Comparison of ENCODE assay signal across 7 cellular contexts in genomic region chr6:31559606-31559957, GRCh38. TPM values are rescaled to one million over a fixed set of nuclear protein-coding genes. Genes with fewer than 3 reads are reported as not detected.
DNase-seq lines count a peak whose midpoint lies in the region; ATAC-seq and TF ChIP-seq lines count a peak whose summit lies in the region.

No MANE protein-coding gene starts in this region.

- H3K9me3 ChIP-seq in Karpas-422 (ENCODE audit: low read length), result no peaks in the 10 kb centered on the region
- H3K9me3 ChIP-seq in effector memory CD4-positive, alpha-beta T cell (ENCODE audit: control insufficient read depth, low read length), result no peaks in the 10 kb centered on the region
- no peaks in the 10 kb centered on the region for H3K9me3 ChIP-seq in skeletal muscle tissue (ENCODE audit: control insufficient read depth in 3 of 3, low read length in 3 of 3)

- H3K4me1 ChIP-seq in Karpas-422 (ENCODE audit: low read length) (peaks cover 89% of the 10 kb centered on the region), skeletal muscle tissue (ENCODE audit: control insufficient read depth in 3 of 3, insufficient read depth in 3 of 3, low read length in 3 of 3) (peaks cover 27 to 42% (median 37%) of the 10 kb centered on the region in 3 donors)
- peaks cover 53% of the 10 kb centered on the region for H3K4me1 ChIP-seq in effector memory CD4-positive, alpha-beta T cell (ENCODE audit: control insufficient read depth, insufficient read depth, low read length, poor library complexity, severe bottlenecking)

- H3K79me2 ChIP-seq in Karpas-422 (ENCODE audit: low read length), result peaks cover 11% of the 10 kb centered on the region; the same call in 1 of the 2 replicates

- H3K4me3 ChIP-seq in Karpas-422 (ENCODE audit: low read length) (peak overlapping the region; percentile 64), skeletal muscle tissue (ENCODE audit: low read length in 3 of 3) (peak overlapping the region in 2 of 3 donors; percentile 29 to 32), lower leg skin (ENCODE audit: low read depth, poor library complexity, severe bottlenecking) (no peak overlapping the region)
- H3K4me3 ChIP-seq in effector memory CD4-positive, alpha-beta T cell (ENCODE audit: insufficient read depth, low read depth, low read length, poor library complexity, severe bottlenecking), result peak overlapping the region; percentile 38

- no peaks in the 10 kb centered on the region for H4K20me1 ChIP-seq in Karpas-422 (ENCODE audit: insufficient read depth, low read depth, low read length)

- H3K36me3 ChIP-seq in Karpas-422 (ENCODE audit: insufficient read depth, low read length) (no peaks in the 10 kb centered on the region), skeletal muscle tissue (ENCODE audit: control insufficient read depth in 3 of 3, insufficient read depth in 3 of 3, low read length in 3 of 3) (peaks cover 21 to 28% (median 24%) of the 10 kb centered on the region in 3 donors)
- H3K36me3 ChIP-seq in effector memory CD4-positive, alpha-beta T cell (ENCODE audit: control insufficient read depth, insufficient read depth, low read length), result no peaks in the 10 kb centered on the region

- peak overlapping the region; percentile 99 for H3K27ac ChIP-seq in Karpas-422 (ENCODE audit: low read length)
- peak overlapping the region; percentile 77 for H3K27ac ChIP-seq in effector memory CD4-positive, alpha-beta T cell (ENCODE audit: insufficient read depth, low read length, poor library complexity, severe bottlenecking)
- peak overlapping the region; percentile 69 for H3K27ac ChIP-seq in skeletal muscle tissue (ENCODE audit: low read depth, low read length)

- peak overlapping the region; percentile 83 for H3K4me2 ChIP-seq in Karpas-422 (ENCODE audit: low read depth, low read length, poor library complexity, severe bottlenecking)

- H3K27me3 ChIP-seq in Karpas-422 (ENCODE audit: low read length) (no peaks in the 10 kb centered on the region), skeletal muscle tissue (ENCODE audit: control insufficient read depth in 3 of 3, insufficient read depth in 3 of 3, low read length in 3 of 3) (no peaks in the 10 kb centered on the region)
- no peaks in the 10 kb centered on the region for H3K27me3 ChIP-seq in effector memory CD4-positive, alpha-beta T cell (replicated peaks; ENCODE audit: control insufficient read depth, insufficient read depth, low read length, poor library complexity, severe bottlenecking)

- ATAC-seq in GM18907 (IDR thresholded peaks at IDR 0.05; ENCODE audit: unreplicated experiment) (peak; percentile 1), GM18502 (IDR thresholded peaks at IDR 0.05; ENCODE audit: poor library complexity, unreplicated experiment) (no peak)

- intact Hi-C loops in lower leg skin (cut with DNase I; ENCODE audit: low total_unique reads), result no loop called here

- no peaks in the 10 kb centered on the region for H3K9me2 ChIP-seq in Karpas-422 (replicated peaks; ENCODE audit: insufficient read depth, low read length)

- DNase-seq in Karpas-422 (no peak), lower leg skin (ENCODE audit: low spot score in 2 of 2) (no peak)
- DNase-seq in effector memory CD4-positive, alpha-beta T cell, result no peak
- DNase-seq in activated effector memory CD4-positive, alpha-beta T cell treated with Interleukin-2 at 50 U/mL for 16 hours, result no peak

- WGBS in lower leg skin, 2 donors, result 67 to 69% methylated on average over 4 of the region's 4 CpGs

- TF ChIP-seq POLR2A in lower leg skin (IDR thresholded peaks at IDR 0.05), result no peak

- TF ChIP-seq CTCF in lower leg skin (IDR thresholded peaks at IDR 0.05), result no peak

- H3K9ac ChIP-seq in Karpas-422 (ENCODE audit: low read length), result peak overlapping the region; percentile 93
- H3K9ac ChIP-seq in skeletal muscle tissue (ENCODE audit: low read depth in 1 of 3, low read length in 3 of 3), result peak overlapping the region in 1 of 3 donors; percentile 62

- no peak overlapping the region for H2AFZ ChIP-seq in Karpas-422 (ENCODE audit: low read length)

RNA-seq across cellular contexts. Expression of gene NFKBIL1, which starts 12.2 kb away (rescaled TPM):
- total RNA-seq in Karpas-422 (2014; rRNA removed; shearing (Covaris generic); ENCODE audit: low replicate concordance), result 21.8 and 46.1 TPM in 2 replicates
- 20.4 TPM for total RNA-seq in skeletal muscle tissue
- 10 to 100 TPM; 25.2 to 44.4 (median 28.5) TPM for total RNA-seq in lower leg skin

RNA-seq across cellular contexts. Expression of gene LTA, which starts 12.5 kb away (rescaled TPM):
- total RNA-seq in Karpas-422 (2014; rRNA removed; shearing (Covaris generic); ENCODE audit: low replicate concordance), result 71.1 and 128 TPM in 2 replicates
- total RNA-seq in skeletal muscle tissue, result not detected
- not detected for total RNA-seq in lower leg skin

RNA-seq across cellular contexts. Expression of gene ATP6V1G2, which starts 13.2 kb away (rescaled TPM):
- total RNA-seq in Karpas-422 (2014; rRNA removed; shearing (Covaris generic); ENCODE audit: low replicate concordance), result 15.2 and 34.9 TPM in 2 replicates
- total RNA-seq in skeletal muscle tissue (1.0 TPM), lower leg skin (1 to 10 TPM in 1 of 4 donors, under 1 TPM in 1, not detected in 2; 0.46 to 1.3 TPM)

RNA-seq across cellular contexts. Expression of gene TNF, which starts 15.8 kb away (rescaled TPM):
- 223 and 233 TPM in 2 replicates for total RNA-seq in Karpas-422 (2014; rRNA removed; shearing (Covaris generic); ENCODE audit: low replicate concordance)
- total RNA-seq in skeletal muscle tissue (not detected), lower leg skin (1 to 10 TPM in 1 of 4 donors, under 1 TPM in 3; 0.38 to 1.4 (median 0.59) TPM)

RNA-seq across cellular contexts. Expression of gene DDX39B, which starts 17.8 kb away (rescaled TPM):
- 412 and 561 TPM in 2 replicates for total RNA-seq in Karpas-422 (2014; rRNA removed; shearing (Covaris generic); ENCODE audit: low replicate concordance)
- total RNA-seq in skeletal muscle tissue (436 TPM), lower leg skin (100 to 1,000 TPM; 176 to 355 (median 238) TPM)

Comparison
In these comparisons a context has a peak if more than half of its experiments do, and no peak if none do; other contexts are left out.
1. RNA of gene LTA, which starts 12.5 kb away (total RNA-seq): 71.1 to 128 TPM in Karpas-422; not detected in skeletal muscle tissue (single experiment) and not detected in lower leg skin; every median in the first group is over 10 times any median in the second.
2. Peak in every context shown above with its lines, with median percentiles within 50 percentile points of each other: H3K27ac ChIP-seq.